ENCODE assay signal across 9 cellular contexts in genomic region chr10:49114718-49115014, GRCh38. TPM values are rescaled to one million over a fixed set of nuclear protein-coding genes. Genes with fewer than 3 reads are reported as not detected.
DNase-seq lines count a peak whose midpoint lies in the region; ATAC-seq, FAIRE-seq and TF ChIP-seq lines count a peak whose summit lies in the region.
"Had no signal": no experiment of that assay in that cellular context is flagged by ENCODE, and none has a peak within 500 bp of the region (broad histone marks: within the 10 kb centered on the region; RNA-seq: fewer than 3 reads in every experiment).

No MANE protein-coding gene starts in this region.

- ATAC-seq in WTC11 (no peak), Right ventricle myocardium superior (ENCODE audit: poor library complexity) (peak; percentile 24), pancreas (no peak)
- no peak for ATAC-seq in CD4-positive, alpha-beta T cell (ENCODE audit: poor library complexity)

- H3K27me3 ChIP-seq in pancreas, result no peaks in the 10 kb centered on the region
- peaks cover 24% of the 10 kb centered on the region for H3K27me3 ChIP-seq in CD4-positive, alpha-beta T cell (ENCODE audit: control insufficient read depth, insufficient read depth, low read length)

- no peak overlapping the region for H3K27ac ChIP-seq in pancreas
- no peak overlapping the region for H3K27ac ChIP-seq in CD4-positive, alpha-beta T cell (ENCODE audit: low read depth, low read length)

- no peaks in the 10 kb centered on the region for H3K36me3 ChIP-seq in pancreas

- no peak for DNase-seq in AG10803 (ENCODE audit: low read depth)
- no peak for DNase-seq in WTC11 (ENCODE audit: low spot score)
- DNase-seq in Right ventricle myocardium superior, result no peak
- no peak for DNase-seq in pancreas
- DNase-seq in CD4-positive, alpha-beta T cell, result no peak
- DNase-seq in NCI-H2227 (lab: John Stamatoyannopoulos, UW; ENCODE audit: unreplicated experiment), result no peak
- no peak for DNase-seq in SK-N-DZ (ENCODE audit: low spot score)
- DNase-seq in dermis blood vessel endothelial cell, result no peak
- DNase-seq: activated CD4-positive, alpha-beta T cell treated with anti-CD3 and anti-CD28 coated beads for 4 hours had no signal

- H3K4me1 Mint-ChIP-seq in WTC11, result 0 out of 2 replicates have a peak, but pooled peaks cover 3% of the 10 kb centered on the region
- H3K4me1 Mint-ChIP-seq in CD4-positive, alpha-beta T cell (ENCODE audit: low read depth), result no peaks in the 10 kb centered on the region

- POLR2A ChIA-PET in WTC11 (lab: Charles Lee), result no interaction called here
- POLR2A ChIA-PET in CD4-positive, alpha-beta T cell (lab: Charles Lee), result no interaction called here

- peaks cover 21% of the 10 kb centered on the region for H3K27me3 Mint-ChIP-seq in WTC11 (ENCODE audit: low read depth)
- peaks cover 44% of the 10 kb centered on the region for H3K27me3 Mint-ChIP-seq in CD4-positive, alpha-beta T cell

- FAIRE-seq in pancreas (lab: Jason Lieb, UNC), result no peak

- H3K9me3 Mint-ChIP-seq in WTC11, result no peaks in the 10 kb centered on the region
- no peaks in the 10 kb centered on the region for H3K9me3 Mint-ChIP-seq in CD4-positive, alpha-beta T cell

- 41 to 50% methylated on average over 9 of the region's 9 CpGs for WGBS in pancreas, 2 donors

- CTCF ChIA-PET in WTC11 (lab: Charles Lee), result interaction anchor here (0.6 to 2.1 kb wide), 4 partner anchors 47 to 458 kb away, joined by 3 to 11 read pairs (median 4); no protein-coding TSS in a partner anchor
- CTCF ChIA-PET in CD4-positive, alpha-beta T cell (lab: Charles Lee), result no interaction called here

- H3K36me3 Mint-ChIP-seq in WTC11, result no peaks in the 10 kb centered on the region
- H3K36me3 Mint-ChIP-seq in CD4-positive, alpha-beta T cell (ENCODE audit: low read depth), result no peaks in the 10 kb centered on the region

- TF ChIP-seq CTCF in AG10803 (conservative IDR thresholded peaks at IDR 0.05; ENCODE audit: low read length), result no peak
- no peak for TF ChIP-seq CTCF in WTC11 (IDR thresholded peaks at IDR 0.05)
- no peak for TF ChIP-seq CTCF in pancreas (IDR thresholded peaks at IDR 0.05)
- TF ChIP-seq CTCF in CD4-positive, alpha-beta T cell (IDR thresholded peaks at IDR 0.05), result no peak

- H3K4me3 ChIP-seq in AG10803 (ENCODE audit: low read length) (peak overlapping the region; percentile 67), pancreas (peak overlapping the region in 3 of 4 donors; percentile 10 to 42 (median 37))

- intact Hi-C loops in Right ventricle myocardium superior (cut with DNase I) (loop anchor here (10.0 kb wide), 1 partner anchor 110 kb away; no protein-coding TSS in a partner anchor), pancreas (cut with DNase I) (no loop called here)
- intact Hi-C loops in CD4-positive, alpha-beta T cell (cut with DNase I, micrococcal nuclease), result no loop called here

- no peaks in the 10 kb centered on the region for H3K9me3 ChIP-seq in pancreas
- H3K9me3 ChIP-seq in CD4-positive, alpha-beta T cell (ENCODE audit: control insufficient read depth, low read length), result no peaks in the 10 kb centered on the region

- peak overlapping the region; percentile 79 for H3K4me3 Mint-ChIP-seq in WTC11
- H3K4me3 Mint-ChIP-seq in CD4-positive, alpha-beta T cell, result no peak overlapping the region

- H3K27ac Mint-ChIP-seq in WTC11, result no peak overlapping the region
- H3K27ac Mint-ChIP-seq in CD4-positive, alpha-beta T cell, result no peak overlapping the region

- H3K4me1 ChIP-seq in pancreas, result no peaks in the 10 kb centered on the region

TF ChIP-seq in WTC11, 78 proteins besides CTCF, POLR2A, EP300 and RAD21:
- 0 out of 2 replicates have a peak, but pooled peaks have one; percentile 3 for TF ChIP-seq ZNF121 (CRISPR knock-in tag; IDR thresholded peaks at IDR 0.05)
- no peak for TF ChIP-seq KAT7 (CRISPR knock-in tag; IDR thresholded peaks at IDR 0.05; ENCODE audit: borderline replicate concordance)
- no peak for TF ChIP-seq OVOL2 (CRISPR knock-in tag; IDR thresholded peaks at IDR 0.05; ENCODE audit: borderline replicate concordance)
- TF ChIP-seq ATF6 (CRISPR knock-in tag; IDR thresholded peaks at IDR 0.05), result no peak
TF ChIP-seq in WTC11: peak in this region for 1.

RNA-seq across cellular contexts. Expression of gene VSTM4, which starts 0.7 kb away (rescaled TPM):
- total RNA-seq in WTC11 (2021) (0.66 to 0.72 TPM (median 0.71 TPM) in 3 replicates), Right ventricle myocardium superior (22.4 TPM), pancreas (1 to 10 TPM in 3 of 6 donors, under 1 TPM in 3; 0.32 to 2.4 (median 0.74) TPM), dermis blood vessel endothelial cell (0.56 and 1.0 TPM in 2 replicates)
- polyA plus RNA-seq in pancreas, result under 1 TPM; 0.54 to 0.61 TPM
- under 1 TPM in 1 of 2 experiments, not detected in 1; 0.05 TPM for total RNA-seq in CD4-positive, alpha-beta T cell
- 2.8 and 3.8 TPM in 2 replicates for polyA plus RNA-seq in SK-N-DZ (2014; cell fraction: cytosol; rRNA removed)
- 2.0 and 2.2 TPM in 2 replicates for polyA plus RNA-seq in SK-N-DZ (2014; cell fraction: nucleus; rRNA removed)

RNA-seq across cellular contexts. Expression of gene FAM170B, which starts 19.2 kb away (rescaled TPM):
- total RNA-seq in WTC11 (2021) (not detected in 3 replicates), Right ventricle myocardium superior (not detected), pancreas (not detected), dermis blood vessel endothelial cell (not detected in 2 replicates)
- polyA plus RNA-seq in pancreas, result not detected
- not detected for total RNA-seq in CD4-positive, alpha-beta T cell
- polyA plus RNA-seq in SK-N-DZ (2014; cell fraction: cytosol; rRNA removed), result not detected in 2 replicates
- polyA plus RNA-seq in SK-N-DZ (2014; cell fraction: nucleus; rRNA removed), result not detected in 2 replicates
